In the genomic region with DNA sequence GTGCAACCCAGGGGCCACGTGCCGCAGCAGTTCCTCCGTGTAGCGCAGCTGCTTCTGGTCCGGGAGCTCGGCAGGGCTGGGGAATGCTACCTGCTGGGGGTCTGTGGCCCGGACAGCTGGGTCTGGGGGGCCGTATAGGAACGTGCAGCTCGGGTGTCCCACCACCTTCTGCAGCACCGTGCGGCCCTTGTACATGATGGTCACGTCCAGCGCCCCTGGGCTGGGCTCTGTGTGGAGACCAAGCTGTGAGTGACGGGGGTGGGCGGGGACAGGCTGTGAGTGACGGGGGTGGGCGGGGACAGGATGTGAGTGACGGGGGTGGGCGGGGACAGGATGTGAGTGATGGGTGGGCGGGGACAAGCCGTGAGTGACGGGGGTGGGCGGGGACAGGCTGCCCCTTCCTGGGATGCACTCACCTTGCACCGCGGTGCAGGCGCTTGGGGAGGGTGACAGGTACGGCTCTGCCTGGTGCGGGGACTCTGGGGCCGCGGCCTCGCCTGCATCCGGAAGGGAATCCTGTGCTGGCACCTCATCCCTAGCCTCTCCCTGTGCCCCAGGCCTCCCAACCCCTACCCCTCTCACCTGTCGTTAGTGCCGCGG, we compare ENCODE assay signal across 8 cellular contexts. TPM values are rescaled to one million over a fixed set of nuclear protein-coding genes. Genes with fewer than 3 reads are reported as not detected.
DNase-seq lines count a peak whose midpoint lies in the region; ATAC-seq and FAIRE-seq lines count a peak whose summit lies in the region.

No MANE protein-coding gene starts in this region.

- intact Hi-C loops in left cardiac atrium (cut with DNase I): loop anchor here (5.0 to 10.0 kb wide), 2 partner anchors 36 to 59 kb away; partner anchors contain the start of gene PHRF1 (in 1 of the 2)

- peak; percentile 2 to 15 for ATAC-seq in left cardiac atrium
- ATAC-seq in GM21423 (IDR thresholded peaks at IDR 0.05; ENCODE audit: unreplicated experiment): no peak

- DNase-seq in NCI-H1436 (lab: John Stamatoyannopoulos, UW): peak; percentile 71
- no peak for DNase-seq in NCI-H1436 treated with DMSO at 0.1 percent for 48 hours (lab: John Stamatoyannopoulos, UW)
- peak; percentile 20 for DNase-seq in RCC 7860 (ENCODE audit: low spot score)
- DNase-seq in activated effector memory CD4-positive, alpha-beta T cell treated with anti-CD3 and anti-CD28 coated beads, Interleukin-2, amount 50 U/mL, for 16 hours: peak; percentile 90
- peak; percentile 69 for DNase-seq in left cardiac atrium
- peak; percentile 61 to 70 for DNase-seq in stimulated activated CD4-positive, alpha-beta T cell treated with anti-CD3 and anti-CD28 coated beads, Interleukin-1b, Interleukin-23, amount 100 ng/mL, for 1 hour (ENCODE audit: low read depth in 2 of 2)
- DNase-seq in AG20443 (ENCODE audit: low spot score): no peak

- FAIRE-seq in RCC 7860 (lab: Jason Lieb, UNC): no peak

RNA-seq across cellular contexts. Expression of gene IRF7, which starts 2.3 kb away (rescaled TPM):
- 10 to 100 TPM; 12.1 to 24.3 TPM for total RNA-seq in left cardiac atrium

RNA-seq across cellular contexts. Expression of gene CDHR5, which starts 11.3 kb away (rescaled TPM):
- total RNA-seq in left cardiac atrium: not detected

RNA-seq across cellular contexts. Expression of gene SCT, which starts 13.5 kb away (rescaled TPM):
- not detected for total RNA-seq in left cardiac atrium

RNA-seq across cellular contexts. Expression of gene DRD4, which starts 23.6 kb away (rescaled TPM):
- under 1 TPM; 0.15 to 0.29 TPM for total RNA-seq in left cardiac atrium

RNA-seq across cellular contexts. Expression of gene PHRF1, which starts 37.2 kb away (rescaled TPM):
- 10 to 100 TPM; 17.3 to 21.5 TPM for total RNA-seq in left cardiac atrium

Comparison
In these comparisons a context has a peak if more than half of its experiments do, and no peak if none do; other contexts are left out.
1. DNase-seq: peak in NCI-H1436 (single experiment), RCC 7860 (single experiment), activated effector memory CD4-positive, alpha-beta T cell treated with anti-CD3 and anti-CD28 coated beads, Interleukin-2, amount 50 U/mL, for 16 hours (single experiment), left cardiac atrium (single experiment) and stimulated activated CD4-positive, alpha-beta T cell treated with anti-CD3 and anti-CD28 coated beads, Interleukin-1b, Interleukin-23, amount 100 ng/mL, for 1 hour (2 of 2); none in NCI-H1436 treated with DMSO at 0.1 percent for 48 hours (single experiment) and AG20443 (single experiment).